1 cellular context compared by ENCODE assay signal in the genomic region with DNA sequence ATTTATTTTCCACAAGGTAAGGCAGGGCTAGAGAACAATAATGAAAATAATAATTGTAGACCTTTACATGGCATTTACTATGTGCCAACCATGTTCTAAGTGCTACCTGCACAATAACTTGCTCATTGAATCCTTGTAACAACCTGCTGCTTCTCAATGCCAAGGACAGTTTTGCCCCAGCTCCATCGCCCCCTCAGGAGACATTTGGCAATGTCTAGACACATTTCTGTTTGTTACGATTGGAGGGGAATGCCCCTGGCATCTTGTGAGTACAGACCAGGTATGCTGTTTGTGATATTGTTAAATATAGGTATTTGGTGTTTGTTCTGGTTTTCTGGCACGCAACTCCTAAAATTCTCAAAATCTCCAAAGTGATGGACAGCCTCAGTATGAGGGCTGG.
TF ChIP-seq lines count a peak whose summit lies in the region.

No MANE protein-coding gene starts in this region.

TF ChIP-seq in WTC11, 78 proteins besides CTCF, POLR2A, EP300 and RAD21:
- TF ChIP-seq ATF1 (CRISPR knock-in tag; IDR thresholded peaks at IDR 0.05) (no peak), ETV6 (CRISPR knock-in tag; IDR thresholded peaks at IDR 0.05) (no peak), ZNF219 (CRISPR knock-in tag; IDR thresholded peaks at IDR 0.05; ENCODE audit: borderline replicate concordance) (no peak), JAZF1 (CRISPR knock-in tag; IDR thresholded peaks at IDR 0.05) (no peak), TCF7 (CRISPR knock-in tag; IDR thresholded peaks at IDR 0.05; ENCODE audit: low read depth) (no peak), NFYB (CRISPR knock-in tag; conservative IDR thresholded peaks at IDR 0.05; ENCODE audit: low read depth) (no peak), GABPB1 (CRISPR knock-in tag; IDR thresholded peaks at IDR 0.05) (no peak), ZNF416 (CRISPR knock-in tag; IDR thresholded peaks at IDR 0.05) (no peak), MYBL2 (CRISPR knock-in tag; IDR thresholded peaks at IDR 0.05) (no peak), GRHL2 (CRISPR knock-in tag; IDR thresholded peaks at IDR 0.05; ENCODE audit: insufficient replicate concordance, severe bottlenecking) (no peak), CBFB (CRISPR knock-in tag; IDR thresholded peaks at IDR 0.05; ENCODE audit: low read depth) (no peak)
- TF ChIP-seq, protein P1, sequence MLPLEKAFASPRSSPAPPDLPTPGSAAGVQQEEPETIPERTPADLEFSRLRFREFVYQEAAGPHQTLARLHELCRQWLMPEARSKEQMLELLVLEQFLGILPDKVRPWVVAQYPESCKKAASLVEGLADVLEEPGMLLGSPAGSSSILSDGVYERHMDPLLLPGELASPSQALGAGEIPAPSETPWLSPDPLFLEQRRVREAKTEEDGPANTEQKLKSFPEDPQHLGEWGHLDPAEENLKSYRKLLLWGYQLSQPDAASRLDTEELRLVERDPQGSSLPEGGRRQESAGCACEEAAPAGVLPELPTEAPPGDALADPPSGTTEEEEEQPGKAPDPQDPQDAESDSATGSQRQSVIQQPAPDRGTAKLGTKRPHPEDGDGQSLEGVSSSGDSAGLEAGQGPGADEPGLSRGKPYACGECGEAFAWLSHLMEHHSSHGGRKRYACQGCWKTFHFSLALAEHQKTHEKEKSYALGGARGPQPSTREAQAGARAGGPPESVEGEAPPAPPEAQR (CRISPR knock-in tag; IDR thresholded peaks at IDR 0.05) = no peak
- TF ChIP-seq, protein P2, sequence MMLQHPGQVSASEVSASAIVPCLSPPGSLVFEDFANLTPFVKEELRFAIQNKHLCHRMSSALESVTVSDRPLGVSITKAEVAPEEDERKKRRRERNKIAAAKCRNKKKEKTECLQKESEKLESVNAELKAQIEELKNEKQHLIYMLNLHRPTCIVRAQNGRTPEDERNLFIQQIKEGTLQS (CRISPR knock-in tag; conservative IDR thresholded peaks at IDR 0.05) = no peak
- TF ChIP-seq, protein P3, sequence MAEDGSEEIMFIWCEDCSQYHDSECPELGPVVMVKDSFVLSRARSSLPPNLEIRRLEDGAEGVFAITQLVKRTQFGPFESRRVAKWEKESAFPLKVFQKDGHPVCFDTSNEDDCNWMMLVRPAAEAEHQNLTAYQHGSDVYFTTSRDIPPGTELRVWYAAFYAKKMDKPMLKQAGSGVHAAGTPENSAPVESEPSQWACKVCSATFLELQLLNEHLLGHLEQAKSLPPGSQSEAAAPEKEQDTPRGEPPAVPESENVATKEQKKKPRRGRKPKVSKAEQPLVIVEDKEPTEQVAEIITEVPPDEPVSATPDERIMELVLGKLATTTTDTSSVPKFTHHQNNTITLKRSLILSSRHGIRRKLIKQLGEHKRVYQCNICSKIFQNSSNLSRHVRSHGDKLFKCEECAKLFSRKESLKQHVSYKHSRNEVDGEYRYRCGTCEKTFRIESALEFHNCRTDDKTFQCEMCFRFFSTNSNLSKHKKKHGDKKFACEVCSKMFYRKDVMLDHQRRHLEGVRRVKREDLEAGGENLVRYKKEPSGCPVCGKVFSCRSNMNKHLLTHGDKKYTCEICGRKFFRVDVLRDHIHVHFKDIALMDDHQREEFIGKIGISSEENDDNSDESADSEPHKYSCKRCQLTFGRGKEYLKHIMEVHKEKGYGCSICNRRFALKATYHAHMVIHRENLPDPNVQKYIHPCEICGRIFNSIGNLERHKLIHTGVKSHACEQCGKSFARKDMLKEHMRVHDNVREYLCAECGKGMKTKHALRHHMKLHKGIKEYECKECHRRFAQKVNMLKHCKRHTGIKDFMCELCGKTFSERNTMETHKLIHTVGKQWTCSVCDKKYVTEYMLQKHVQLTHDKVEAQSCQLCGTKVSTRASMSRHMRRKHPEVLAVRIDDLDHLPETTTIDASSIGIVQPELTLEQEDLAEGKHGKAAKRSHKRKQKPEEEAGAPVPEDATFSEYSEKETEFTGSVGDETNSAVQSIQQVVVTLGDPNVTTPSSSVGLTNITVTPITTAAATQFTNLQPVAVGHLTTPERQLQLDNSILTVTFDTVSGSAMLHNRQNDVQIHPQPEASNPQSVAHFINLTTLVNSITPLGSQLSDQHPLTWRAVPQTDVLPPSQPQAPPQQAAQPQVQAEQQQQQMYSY (CRISPR knock-in tag; IDR thresholded peaks at IDR 0.05) = no peak
- TF ChIP-seq, protein P4, sequence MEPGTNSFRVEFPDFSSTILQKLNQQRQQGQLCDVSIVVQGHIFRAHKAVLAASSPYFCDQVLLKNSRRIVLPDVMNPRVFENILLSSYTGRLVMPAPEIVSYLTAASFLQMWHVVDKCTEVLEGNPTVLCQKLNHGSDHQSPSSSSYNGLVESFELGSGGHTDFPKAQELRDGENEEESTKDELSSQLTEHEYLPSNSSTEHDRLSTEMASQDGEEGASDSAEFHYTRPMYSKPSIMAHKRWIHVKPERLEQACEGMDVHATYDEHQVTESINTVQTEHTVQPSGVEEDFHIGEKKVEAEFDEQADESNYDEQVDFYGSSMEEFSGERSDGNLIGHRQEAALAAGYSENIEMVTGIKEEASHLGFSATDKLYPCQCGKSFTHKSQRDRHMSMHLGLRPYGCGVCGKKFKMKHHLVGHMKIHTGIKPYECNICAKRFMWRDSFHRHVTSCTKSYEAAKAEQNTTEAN (CRISPR knock-in tag; IDR thresholded peaks at IDR 0.05) = no peak
- TF ChIP-seq, protein P5, sequence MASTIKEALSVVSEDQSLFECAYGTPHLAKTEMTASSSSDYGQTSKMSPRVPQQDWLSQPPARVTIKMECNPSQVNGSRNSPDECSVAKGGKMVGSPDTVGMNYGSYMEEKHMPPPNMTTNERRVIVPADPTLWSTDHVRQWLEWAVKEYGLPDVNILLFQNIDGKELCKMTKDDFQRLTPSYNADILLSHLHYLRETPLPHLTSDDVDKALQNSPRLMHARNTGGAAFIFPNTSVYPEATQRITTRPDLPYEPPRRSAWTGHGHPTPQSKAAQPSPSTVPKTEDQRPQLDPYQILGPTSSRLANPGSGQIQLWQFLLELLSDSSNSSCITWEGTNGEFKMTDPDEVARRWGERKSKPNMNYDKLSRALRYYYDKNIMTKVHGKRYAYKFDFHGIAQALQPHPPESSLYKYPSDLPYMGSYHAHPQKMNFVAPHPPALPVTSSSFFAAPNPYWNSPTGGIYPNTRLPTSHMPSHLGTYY (CRISPR knock-in tag; IDR thresholded peaks at IDR 0.05) = no peak
